1 cellular context compared by ENCODE assay signal in the genomic region with DNA sequence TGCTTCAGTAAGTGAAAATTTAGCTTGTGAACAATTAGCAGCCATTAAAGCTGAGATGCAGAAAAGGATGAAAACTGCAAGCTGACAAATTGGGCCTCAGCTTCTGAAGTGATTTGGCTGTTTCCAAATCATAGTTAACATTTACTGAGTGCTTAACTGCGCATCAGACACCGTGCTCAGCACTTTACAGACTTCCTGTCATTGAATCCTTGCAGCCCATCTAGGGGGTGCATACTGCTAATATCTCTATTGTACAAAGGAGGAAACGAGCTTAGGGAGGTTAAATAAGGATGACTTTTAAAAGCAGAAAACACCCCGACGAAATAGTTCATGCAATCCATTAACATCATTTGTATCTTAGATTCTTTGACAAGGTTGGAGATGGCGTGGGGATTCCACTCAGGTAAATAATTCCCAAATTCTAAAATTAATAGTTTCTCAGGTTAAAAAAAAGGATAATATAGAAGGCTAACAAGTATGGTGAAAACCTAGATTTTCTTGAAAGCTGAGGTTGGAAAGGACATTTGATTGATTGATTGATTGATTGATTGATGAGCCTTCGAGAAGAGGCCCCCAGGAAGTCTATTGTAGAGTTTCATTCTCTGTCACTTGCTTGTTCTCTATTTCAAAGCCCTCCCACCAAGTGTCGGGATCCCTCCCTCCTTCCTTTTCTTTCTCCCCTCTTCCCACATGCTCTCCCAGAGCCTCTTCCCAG.
TF ChIP-seq lines count a peak whose summit lies in the region.

No MANE protein-coding gene starts in this region.

TF ChIP-seq in H1, 55 proteins besides CTCF, POLR2A, EP300 and RAD21:
- TF ChIP-seq, protein P1, sequence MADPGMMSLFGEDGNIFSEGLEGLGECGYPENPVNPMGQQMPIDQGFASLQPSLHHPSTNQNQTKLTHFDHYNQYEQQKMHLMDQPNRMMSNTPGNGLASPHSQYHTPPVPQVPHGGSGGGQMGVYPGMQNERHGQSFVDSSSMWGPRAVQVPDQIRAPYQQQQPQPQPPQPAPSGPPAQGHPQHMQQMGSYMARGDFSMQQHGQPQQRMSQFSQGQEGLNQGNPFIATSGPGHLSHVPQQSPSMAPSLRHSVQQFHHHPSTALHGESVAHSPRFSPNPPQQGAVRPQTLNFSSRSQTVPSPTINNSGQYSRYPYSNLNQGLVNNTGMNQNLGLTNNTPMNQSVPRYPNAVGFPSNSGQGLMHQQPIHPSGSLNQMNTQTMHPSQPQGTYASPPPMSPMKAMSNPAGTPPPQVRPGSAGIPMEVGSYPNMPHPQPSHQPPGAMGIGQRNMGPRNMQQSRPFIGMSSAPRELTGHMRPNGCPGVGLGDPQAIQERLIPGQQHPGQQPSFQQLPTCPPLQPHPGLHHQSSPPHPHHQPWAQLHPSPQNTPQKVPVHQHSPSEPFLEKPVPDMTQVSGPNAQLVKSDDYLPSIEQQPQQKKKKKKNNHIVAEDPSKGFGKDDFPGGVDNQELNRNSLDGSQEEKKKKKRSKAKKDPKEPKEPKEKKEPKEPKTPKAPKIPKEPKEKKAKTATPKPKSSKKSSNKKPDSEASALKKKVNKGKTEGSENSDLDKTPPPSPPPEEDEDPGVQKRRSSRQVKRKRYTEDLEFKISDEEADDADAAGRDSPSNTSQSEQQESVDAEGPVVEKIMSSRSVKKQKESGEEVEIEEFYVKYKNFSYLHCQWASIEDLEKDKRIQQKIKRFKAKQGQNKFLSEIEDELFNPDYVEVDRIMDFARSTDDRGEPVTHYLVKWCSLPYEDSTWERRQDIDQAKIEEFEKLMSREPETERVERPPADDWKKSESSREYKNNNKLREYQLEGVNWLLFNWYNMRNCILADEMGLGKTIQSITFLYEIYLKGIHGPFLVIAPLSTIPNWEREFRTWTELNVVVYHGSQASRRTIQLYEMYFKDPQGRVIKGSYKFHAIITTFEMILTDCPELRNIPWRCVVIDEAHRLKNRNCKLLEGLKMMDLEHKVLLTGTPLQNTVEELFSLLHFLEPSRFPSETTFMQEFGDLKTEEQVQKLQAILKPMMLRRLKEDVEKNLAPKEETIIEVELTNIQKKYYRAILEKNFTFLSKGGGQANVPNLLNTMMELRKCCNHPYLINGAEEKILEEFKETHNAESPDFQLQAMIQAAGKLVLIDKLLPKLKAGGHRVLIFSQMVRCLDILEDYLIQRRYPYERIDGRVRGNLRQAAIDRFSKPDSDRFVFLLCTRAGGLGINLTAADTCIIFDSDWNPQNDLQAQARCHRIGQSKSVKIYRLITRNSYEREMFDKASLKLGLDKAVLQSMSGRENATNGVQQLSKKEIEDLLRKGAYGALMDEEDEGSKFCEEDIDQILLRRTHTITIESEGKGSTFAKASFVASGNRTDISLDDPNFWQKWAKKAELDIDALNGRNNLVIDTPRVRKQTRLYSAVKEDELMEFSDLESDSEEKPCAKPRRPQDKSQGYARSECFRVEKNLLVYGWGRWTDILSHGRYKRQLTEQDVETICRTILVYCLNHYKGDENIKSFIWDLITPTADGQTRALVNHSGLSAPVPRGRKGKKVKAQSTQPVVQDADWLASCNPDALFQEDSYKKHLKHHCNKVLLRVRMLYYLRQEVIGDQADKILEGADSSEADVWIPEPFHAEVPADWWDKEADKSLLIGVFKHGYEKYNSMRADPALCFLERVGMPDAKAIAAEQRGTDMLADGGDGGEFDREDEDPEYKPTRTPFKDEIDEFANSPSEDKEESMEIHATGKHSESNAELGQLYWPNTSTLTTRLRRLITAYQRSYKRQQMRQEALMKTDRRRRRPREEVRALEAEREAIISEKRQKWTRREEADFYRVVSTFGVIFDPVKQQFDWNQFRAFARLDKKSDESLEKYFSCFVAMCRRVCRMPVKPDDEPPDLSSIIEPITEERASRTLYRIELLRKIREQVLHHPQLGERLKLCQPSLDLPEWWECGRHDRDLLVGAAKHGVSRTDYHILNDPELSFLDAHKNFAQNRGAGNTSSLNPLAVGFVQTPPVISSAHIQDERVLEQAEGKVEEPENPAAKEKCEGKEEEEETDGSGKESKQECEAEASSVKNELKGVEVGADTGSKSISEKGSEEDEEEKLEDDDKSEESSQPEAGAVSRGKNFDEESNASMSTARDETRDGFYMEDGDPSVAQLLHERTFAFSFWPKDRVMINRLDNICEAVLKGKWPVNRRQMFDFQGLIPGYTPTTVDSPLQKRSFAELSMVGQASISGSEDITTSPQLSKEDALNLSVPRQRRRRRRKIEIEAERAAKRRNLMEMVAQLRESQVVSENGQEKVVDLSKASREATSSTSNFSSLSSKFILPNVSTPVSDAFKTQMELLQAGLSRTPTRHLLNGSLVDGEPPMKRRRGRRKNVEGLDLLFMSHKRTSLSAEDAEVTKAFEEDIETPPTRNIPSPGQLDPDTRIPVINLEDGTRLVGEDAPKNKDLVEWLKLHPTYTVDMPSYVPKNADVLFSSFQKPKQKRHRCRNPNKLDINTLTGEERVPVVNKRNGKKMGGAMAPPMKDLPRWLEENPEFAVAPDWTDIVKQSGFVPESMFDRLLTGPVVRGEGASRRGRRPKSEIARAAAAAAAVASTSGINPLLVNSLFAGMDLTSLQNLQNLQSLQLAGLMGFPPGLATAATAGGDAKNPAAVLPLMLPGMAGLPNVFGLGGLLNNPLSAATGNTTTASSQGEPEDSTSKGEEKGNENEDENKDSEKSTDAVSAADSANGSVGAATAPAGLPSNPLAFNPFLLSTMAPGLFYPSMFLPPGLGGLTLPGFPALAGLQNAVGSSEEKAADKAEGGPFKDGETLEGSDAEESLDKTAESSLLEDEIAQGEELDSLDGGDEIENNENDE (IDR thresholded peaks at IDR 0.05; ENCODE audit: insufficient replicate concordance, low read length), result no peak
- no peak for TF ChIP-seq BRCA1 (IDR thresholded peaks at IDR 0.05; ENCODE audit: low read depth, low read length)
- no peak for TF ChIP-seq POLR2AphosphoS5 (IDR thresholded peaks at IDR 0.05; ENCODE audit: low read depth, low read length)
- TF ChIP-seq SAP30 (IDR thresholded peaks at IDR 0.05; ENCODE audit: insufficient read depth, insufficient replicate concordance, low read length), result no peak
- no peak for TF ChIP-seq BCL11A (IDR thresholded peaks at IDR 0.05; ENCODE audit: low read depth in 2 of 2, low read length in 2 of 2)
- TF ChIP-seq KDM1A (IDR thresholded peaks at IDR 0.05; ENCODE audit: borderline replicate concordance, low read length), result no peak
